In the genomic region with DNA sequence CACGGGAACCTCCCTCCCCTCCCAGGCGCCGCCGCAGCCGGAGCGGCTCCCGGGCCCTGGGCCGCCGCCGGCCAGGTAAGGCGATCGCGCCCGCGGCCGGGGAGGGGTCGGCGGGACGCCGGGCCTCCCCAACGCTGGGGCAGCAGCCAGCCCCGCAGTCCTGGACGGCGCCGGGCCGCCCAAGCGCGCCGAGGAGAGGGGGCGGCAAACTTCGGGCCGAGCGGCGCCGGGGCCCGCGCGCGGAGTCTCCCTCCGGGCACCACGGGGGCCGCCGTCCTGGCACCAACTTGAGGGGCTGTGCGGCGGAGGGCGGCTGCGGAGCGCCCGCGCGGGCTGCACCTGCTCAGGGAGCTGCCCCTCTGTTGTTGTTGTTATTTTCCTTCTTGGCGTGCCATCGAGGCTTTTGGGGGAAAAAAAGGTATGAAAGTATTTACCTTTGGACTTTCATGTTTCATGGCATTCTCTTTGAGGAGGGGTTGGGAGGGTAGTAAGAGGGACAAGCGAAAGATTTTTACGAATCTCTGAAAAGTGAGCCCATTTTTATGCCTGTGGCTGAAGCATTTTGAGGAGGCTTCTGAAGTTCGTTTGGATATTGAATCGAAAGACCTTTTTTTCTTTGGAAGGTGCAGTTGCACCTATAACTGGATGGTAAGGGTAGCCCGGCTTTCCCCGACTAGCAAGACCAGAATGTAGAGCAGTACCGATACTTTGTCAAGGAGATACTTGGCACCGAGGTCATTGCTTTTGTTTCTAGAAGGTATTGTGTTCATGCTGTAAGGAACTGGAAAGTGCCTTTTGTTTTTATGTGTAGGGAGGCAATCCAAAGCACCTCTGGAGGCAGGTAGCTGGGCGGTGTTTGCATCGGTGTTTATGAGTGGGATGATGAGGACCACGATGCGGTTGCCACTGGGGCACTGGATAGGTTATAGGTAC, we compare ENCODE assay signal across 1 cellular context.
TF ChIP-seq lines count a peak whose summit lies in the region.

A gene with protein sequence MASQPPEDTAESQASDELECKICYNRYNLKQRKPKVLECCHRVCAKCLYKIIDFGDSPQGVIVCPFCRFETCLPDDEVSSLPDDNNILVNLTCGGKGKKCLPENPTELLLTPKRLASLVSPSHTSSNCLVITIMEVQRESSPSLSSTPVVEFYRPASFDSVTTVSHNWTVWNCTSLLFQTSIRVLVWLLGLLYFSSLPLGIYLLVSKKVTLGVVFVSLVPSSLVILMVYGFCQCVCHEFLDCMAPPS (plus strand): TSS at position 4 of the 933 bp plus-strand sequence. CDS start 52,168 bp downstream, outside the sequence.

TF ChIP-seq in K562, 482 proteins besides CTCF, POLR2A, EP300 and RAD21 (continued from another document):
- TF ChIP-seq RBM25 (IDR thresholded peaks at IDR 0.05; ENCODE audit: low read depth, low read length, severe bottlenecking) (peak; percentile 37), TCFL5 (CRISPR knock-in tag; conservative IDR thresholded peaks at IDR 0.05) (no peak), E2F1 (CRISPR knock-in tag; IDR thresholded peaks at IDR 0.05) (no peak), GATAD2A (IDR thresholded peaks at IDR 0.05) (no peak), CBFA2T3 (IDR thresholded peaks at IDR 0.05) (no peak), FOXK1 (CRISPR knock-in tag; IDR thresholded peaks at IDR 0.05; ENCODE audit: borderline replicate concordance) (0 out of 2 replicates have a peak, but pooled peaks have one; percentile 29), RBBP5 (IDR thresholded peaks at IDR 0.05; ENCODE audit: borderline replicate concordance, insufficient read depth, low read length, poor library complexity, severe bottlenecking) (peak; percentile 63), MYC (IDR thresholded peaks at IDR 0.05; ENCODE audit: low read depth, low read length) (no peak), MYC (CRISPR knock-in tag; IDR thresholded peaks at IDR 0.05; ENCODE audit: borderline replicate concordance, low read depth) (no peak), DDX20 (tag; IDR thresholded peaks at IDR 0.05; ENCODE audit: low read depth) (no peak), ZKSCAN8 (CRISPR knock-in tag; IDR thresholded peaks at IDR 0.05) (no peak), KDM4B (IDR thresholded peaks at IDR 0.05; ENCODE audit: borderline replicate concordance in 2 of 2, low read depth in 1 of 2) (no peak), SREBF1 (IDR thresholded peaks at IDR 0.05; ENCODE audit: borderline replicate concordance, low read depth, low read length) (no peak), EGR1 (conservative IDR thresholded peaks at IDR 0.05) (0 out of 2 replicates have a peak, but pooled peaks have one; percentile 14), ZNF41 (CRISPR knock-in tag; conservative IDR thresholded peaks at IDR 0.05) (no peak), ZNF134 (CRISPR knock-in tag; conservative IDR thresholded peaks at IDR 0.05) (no peak), SMAD3 (CRISPR knock-in tag; conservative IDR thresholded peaks at IDR 0.05) (no peak), CTBP1 (IDR thresholded peaks at IDR 0.05; ENCODE audit: borderline replicate concordance) (no peak), TARDBP (IDR thresholded peaks at IDR 0.05) (no peak), ZBTB33 (CRISPR knock-in tag; IDR thresholded peaks at IDR 0.05) (0 out of 2 replicates have a peak, but pooled peaks have one; percentile 10), TRIM28 (IDR thresholded peaks at IDR 0.05) (no peak)
- TF ChIP-seq, protein P1, sequence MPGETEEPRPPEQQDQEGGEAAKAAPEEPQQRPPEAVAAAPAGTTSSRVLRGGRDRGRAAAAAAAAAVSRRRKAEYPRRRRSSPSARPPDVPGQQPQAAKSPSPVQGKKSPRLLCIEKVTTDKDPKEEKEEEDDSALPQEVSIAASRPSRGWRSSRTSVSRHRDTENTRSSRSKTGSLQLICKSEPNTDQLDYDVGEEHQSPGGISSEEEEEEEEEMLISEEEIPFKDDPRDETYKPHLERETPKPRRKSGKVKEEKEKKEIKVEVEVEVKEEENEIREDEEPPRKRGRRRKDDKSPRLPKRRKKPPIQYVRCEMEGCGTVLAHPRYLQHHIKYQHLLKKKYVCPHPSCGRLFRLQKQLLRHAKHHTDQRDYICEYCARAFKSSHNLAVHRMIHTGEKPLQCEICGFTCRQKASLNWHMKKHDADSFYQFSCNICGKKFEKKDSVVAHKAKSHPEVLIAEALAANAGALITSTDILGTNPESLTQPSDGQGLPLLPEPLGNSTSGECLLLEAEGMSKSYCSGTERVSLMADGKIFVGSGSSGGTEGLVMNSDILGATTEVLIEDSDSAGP (CRISPR knock-in tag; IDR thresholded peaks at IDR 0.05): no peak
- TF ChIP-seq, protein P2, sequence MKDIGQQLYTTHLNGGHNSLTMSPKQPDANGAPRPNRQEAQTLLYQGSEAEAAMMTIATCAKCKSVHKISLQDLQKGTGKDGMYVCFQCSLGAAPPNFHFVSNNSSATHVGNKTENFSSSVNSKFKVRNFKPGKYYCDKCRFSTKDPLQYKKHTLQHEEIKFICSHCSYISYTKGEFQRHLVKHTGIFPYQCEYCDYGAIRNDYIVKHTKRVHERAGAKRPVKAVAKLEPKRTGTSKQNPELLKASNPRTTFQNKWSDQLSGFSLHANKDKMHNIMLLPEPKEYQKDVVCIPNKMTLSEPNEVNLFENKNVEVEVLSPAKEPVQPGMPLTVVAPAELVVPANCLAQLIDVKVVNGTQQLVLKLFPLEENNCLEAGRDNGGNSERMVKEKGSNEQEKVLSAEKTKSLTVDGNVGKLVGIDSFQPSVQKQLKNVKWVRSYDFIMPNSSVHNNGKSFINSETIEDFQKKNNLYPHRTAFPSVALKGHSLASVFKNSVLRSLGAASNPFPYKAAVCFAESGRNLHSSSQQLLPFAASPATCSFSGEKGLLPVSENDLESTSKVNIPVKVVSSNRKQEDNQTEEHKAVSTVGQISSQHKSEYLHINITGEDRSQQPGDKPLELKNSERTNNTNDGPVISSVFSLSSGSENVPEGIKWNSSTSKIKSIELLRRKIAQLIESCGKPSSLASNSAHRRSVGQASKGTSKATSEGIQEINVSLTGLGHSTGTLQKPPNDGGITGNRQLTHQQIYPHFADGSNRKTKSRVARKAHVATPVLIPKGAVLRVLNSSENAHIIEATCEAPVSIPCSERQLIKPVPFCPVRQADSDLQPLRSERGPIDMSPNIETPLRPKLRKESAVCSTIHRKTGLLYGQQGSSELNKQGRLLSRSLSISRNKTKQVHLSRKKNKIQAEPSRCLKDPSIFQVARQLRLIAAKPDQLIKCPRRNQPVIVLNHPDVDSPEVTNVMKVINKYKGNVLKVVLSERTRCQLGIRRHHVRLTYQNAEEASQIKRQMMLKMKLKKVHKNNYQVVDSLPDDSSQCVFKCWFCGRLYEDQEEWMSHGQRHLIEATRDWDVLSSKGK (CRISPR knock-in tag; IDR thresholded peaks at IDR 0.05): no peak
- TF ChIP-seq, protein P3, sequence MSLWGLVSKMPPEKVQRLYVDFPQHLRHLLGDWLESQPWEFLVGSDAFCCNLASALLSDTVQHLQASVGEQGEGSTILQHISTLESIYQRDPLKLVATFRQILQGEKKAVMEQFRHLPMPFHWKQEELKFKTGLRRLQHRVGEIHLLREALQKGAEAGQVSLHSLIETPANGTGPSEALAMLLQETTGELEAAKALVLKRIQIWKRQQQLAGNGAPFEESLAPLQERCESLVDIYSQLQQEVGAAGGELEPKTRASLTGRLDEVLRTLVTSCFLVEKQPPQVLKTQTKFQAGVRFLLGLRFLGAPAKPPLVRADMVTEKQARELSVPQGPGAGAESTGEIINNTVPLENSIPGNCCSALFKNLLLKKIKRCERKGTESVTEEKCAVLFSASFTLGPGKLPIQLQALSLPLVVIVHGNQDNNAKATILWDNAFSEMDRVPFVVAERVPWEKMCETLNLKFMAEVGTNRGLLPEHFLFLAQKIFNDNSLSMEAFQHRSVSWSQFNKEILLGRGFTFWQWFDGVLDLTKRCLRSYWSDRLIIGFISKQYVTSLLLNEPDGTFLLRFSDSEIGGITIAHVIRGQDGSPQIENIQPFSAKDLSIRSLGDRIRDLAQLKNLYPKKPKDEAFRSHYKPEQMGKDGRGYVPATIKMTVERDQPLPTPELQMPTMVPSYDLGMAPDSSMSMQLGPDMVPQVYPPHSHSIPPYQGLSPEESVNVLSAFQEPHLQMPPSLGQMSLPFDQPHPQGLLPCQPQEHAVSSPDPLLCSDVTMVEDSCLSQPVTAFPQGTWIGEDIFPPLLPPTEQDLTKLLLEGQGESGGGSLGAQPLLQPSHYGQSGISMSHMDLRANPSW (CRISPR knock-in tag; IDR thresholded peaks at IDR 0.05): no peak
